ENCODE assay signal across 20 cellular contexts in genomic region chr17:76845524-76845923, GRCh38. TPM values are rescaled to one million over a fixed set of nuclear protein-coding genes. Genes with fewer than 3 reads are reported as not detected.
A peak's percentile ranks its signal among the peaks of the same experiment; 100 is the strongest.
DNase-seq lines count a peak whose midpoint lies in the region; ATAC-seq, FAIRE-seq and TF ChIP-seq lines count a peak whose summit lies in the region.
"Had no signal": no experiment of that assay in that cellular context is flagged by ENCODE, and none has a peak within 500 bp of the region (broad histone marks: within the 10 kb centered on the region; RNA-seq: fewer than 3 reads in every experiment).

No MANE protein-coding gene starts in this region.

- H3K4me1 ChIP-seq in HepG2 (ENCODE audit: insufficient read depth, low read length) (0 out of 2 replicates have a peak, but pooled peaks cover 4% of the 10 kb centered on the region), right lobe of liver (no peaks in the 10 kb centered on the region), PC-3 (ENCODE audit: insufficient read depth, low read length) (peaks cover 11% of the 10 kb centered on the region)
- H3K4me1 ChIP-seq: Peyer's patch had no signal

- TF ChIP-seq RAD21 in HepG2 (CRISPR knock-in tag; IDR thresholded peaks at IDR 0.05) = no peak

- POLR2A ChIA-PET in HepG2 (lab: Yijun Ruan, JAX) (no interaction called here), PC-3 (lab: Charles Lee; ENCODE audit: unreplicated experiment) (no interaction called here), RWPE1 (lab: Yijun Ruan, JAX; ENCODE audit: low non-redundant PET) (no interaction called here)

- intact Hi-C loops in HepG2 (cut with micrococcal nuclease; ENCODE audit: unreplicated experiment) (no loop called here), right lobe of liver (cut with DNase I) (no loop called here), PC-3 (cut with micrococcal nuclease) (no loop called here), posterior vena cava (cut with DNase I) (no loop called here)

- H3K4me2 ChIP-seq in HepG2 (ENCODE audit: low read depth, low read length) = no peak overlapping the region
- no peak overlapping the region for H3K4me2 ChIP-seq in PC-3 (ENCODE audit: low read length)

- no peaks in the 10 kb centered on the region for H3F3A ChIP-seq in PC-3 (ENCODE audit: low read length, unreplicated experiment)

- CTCF ChIA-PET in HepG2 (lab: Yijun Ruan, JAX; ENCODE audit: low intra/inter-chr PET ratio, low total read pairs) = no interaction called here
- CTCF ChIA-PET in PC-3 (lab: Charles Lee) = interaction anchor here (0.6 kb wide), 1 partner anchor 26 kb away, joined by 3 read pairs; no protein-coding TSS in a partner anchor
- CTCF ChIA-PET in RWPE1 (lab: Yijun Ruan, JAX) = no interaction called here

- TF ChIP-seq EP300 in HepG2 (IDR thresholded peaks at IDR 0.05; ENCODE audit: low read depth in 2 of 2, low read length in 2 of 2) (no peak), HepG2 (CRISPR knock-in tag; IDR thresholded peaks at IDR 0.05; ENCODE audit: borderline replicate concordance) (no peak)

- in situ Hi-C loops in HepG2 (cut with HindIII; ENCODE audit: extremely low pct_ligation_motif_present, low pct_unique_long_range_greater_than_20kb) = no loop called here

- peaks cover 5 to 70% of the 10 kb centered on the region in 2 experiments; a peak in 4 of 5 replicates for H3K27me3 ChIP-seq in HepG2 (ENCODE audit: control insufficient read depth in 1 of 2, insufficient read depth in 2 of 2, low read length in 2 of 2)
- H3K27me3 ChIP-seq in right lobe of liver = no peaks in the 10 kb centered on the region
- peaks cover 18% of the 10 kb centered on the region for H3K27me3 ChIP-seq in PC-3 (ENCODE audit: low read length)
- H3K27me3 ChIP-seq: Peyer's patch had no signal

- H2AFZ ChIP-seq in HepG2 (ENCODE audit: low read length) (no peak overlapping the region), PC-3 (ENCODE audit: low read length) (no peak overlapping the region)

- DNase-seq in HepG2 (ENCODE audit: low spot score) = no peak
- no peak for DNase-seq in right lobe of liver
- no peak for DNase-seq in PC-3
- peak; percentile 78 for DNase-seq in fibroblast of pulmonary artery (ENCODE audit: low read depth)
- no peak for DNase-seq in NCI-H446 (lab: John Stamatoyannopoulos, UW)
- no peak for DNase-seq in RWPE1 (ENCODE audit: low spot score)
- no peak for DNase-seq in posterior vena cava (ENCODE audit: low spot score)
- DNase-seq: 8988T, DMS53, NCI-H1092, NCI-H1694, NCI-H446 treated with DMSO at 0.1 percent for 48 hours, NCI-H748 treated with DMSO at 0.1 percent for 48 hours, Peyer's patch, SHP77 had no signal

- BruUV-seq in HepG2 (replicated peaks; lab: Mats Ljungman, UMichigan) (no TSS peak), PC-3 (replicated peaks; lab: Mats Ljungman, UMichigan) (no TSS peak)

- H3K4me3 ChIP-seq in HepG2 (replicated peaks in 1 of 3; ENCODE audit: insufficient read depth in 1 of 3, low read depth in 2 of 3, low read length in 3 of 3) (no peak overlapping the region), right lobe of liver (no peak overlapping the region), PC-3 (ENCODE audit: low read length) (no peak overlapping the region), fibroblast of pulmonary artery (replicated peaks; ENCODE audit: low read depth, low read length) (no peak overlapping the region)
- H3K4me3 ChIP-seq: Peyer's patch had no signal

- no peak for TF ChIP-seq CTCF in HepG2 (CRISPR knock-in tag; IDR thresholded peaks at IDR 0.05)
- TF ChIP-seq CTCF in right lobe of liver (IDR thresholded peaks at IDR 0.05) = no peak
- no peak for TF ChIP-seq CTCF in PC-3 (conservative IDR thresholded peaks at IDR 0.05; ENCODE audit: low read depth, low read length)
- TF ChIP-seq CTCF in fibroblast of pulmonary artery (IDR thresholded peaks at IDR 0.05; ENCODE audit: low read length, missing control alignments) = no peak
- TF ChIP-seq CTCF in RWPE1 (conservative IDR thresholded peaks at IDR 0.05; ENCODE audit: low read depth) = no peak

- H4K20me1 ChIP-seq in HepG2 (ENCODE audit: insufficient read depth, low read length) = no peaks in the 10 kb centered on the region
- no peaks in the 10 kb centered on the region for H4K20me1 ChIP-seq in PC-3 (ENCODE audit: low read length)

- H3K36me3 ChIP-seq in HepG2 (replicated peaks in 1 of 2; ENCODE audit: control insufficient read depth in 1 of 2, insufficient read depth in 2 of 2, low read length in 2 of 2) (no peaks in the 10 kb centered on the region), right lobe of liver (no peaks in the 10 kb centered on the region), PC-3 (ENCODE audit: low read depth, low read length) (no peaks in the 10 kb centered on the region)
- H3K36me3 ChIP-seq: Peyer's patch had no signal

- no peaks in the 10 kb centered on the region for H3K9me2 ChIP-seq in PC-3 (replicated peaks; ENCODE audit: low read length)

- no peak for FAIRE-seq in HepG2 (lab: Jason Lieb, UNC)
- FAIRE-seq: G401.6, GM12892 had no signal

- 6% methylated on average over 2 of the region's 2 CpGs for WGBS in HepG2 (ENCODE audit: low lambda C conversion rate)
- 48% methylated on average over 2 of the region's 2 CpGs for WGBS in right lobe of liver (ENCODE audit: insufficient coverage, low coverage, low lambda C conversion rate, missing lambda C conversion rate)

- H3K9ac ChIP-seq in HepG2 (ENCODE audit: insufficient read depth, low read depth, low read length) (no peak overlapping the region), PC-3 (ENCODE audit: low read length) (no peak overlapping the region)

- TF ChIP-seq POLR2A in HepG2 (IDR thresholded peaks at IDR 0.05; ENCODE audit: insufficient read depth in 1 of 2, low read depth in 2 of 2, low read length in 2 of 2) (no peak), right lobe of liver (IDR thresholded peaks at IDR 0.05) (no peak)

- no peak for ATAC-seq in HepG2
- no peak for ATAC-seq in right lobe of liver
- ATAC-seq in PC-3 = peak; percentile 18; the same call in 1 of the 2 replicates
- no peak for ATAC-seq in GM21825 (IDR thresholded peaks at IDR 0.05; ENCODE audit: unreplicated experiment)

- no peaks in the 10 kb centered on the region for H3K9me3 ChIP-seq in HepG2 (ENCODE audit: low read length)
- no peaks in the 10 kb centered on the region for H3K9me3 ChIP-seq in right lobe of liver
- H3K9me3 ChIP-seq in PC-3 (ENCODE audit: low read length) = no peaks in the 10 kb centered on the region
- H3K9me3 ChIP-seq: Peyer's patch had no signal

- no peaks in the 10 kb centered on the region for H3K79me2 ChIP-seq in HepG2 (ENCODE audit: insufficient read depth, low read length)
- no peaks in the 10 kb centered on the region for H3K79me2 ChIP-seq in PC-3 (ENCODE audit: low read length)

- no peak overlapping the region for H3K27ac ChIP-seq in HepG2 (ENCODE audit: extremely low read length, insufficient read depth, low read length)
- no peak overlapping the region for H3K27ac ChIP-seq in right lobe of liver
- H3K27ac ChIP-seq in PC-3 (ENCODE audit: low read length) = no peak overlapping the region
- no peak overlapping the region for H3K27ac ChIP-seq in RWPE1
- H3K27ac ChIP-seq: Peyer's patch had no signal

TF ChIP-seq in HepG2, 621 proteins besides CTCF, POLR2A, EP300 and RAD21:
- TF ChIP-seq EEA1 (CRISPR knock-in tag; IDR thresholded peaks at IDR 0.05; ENCODE audit: borderline replicate concordance) (no peak), ZNF615 (CRISPR knock-in tag; IDR thresholded peaks at IDR 0.05; ENCODE audit: borderline replicate concordance) (peak; percentile 98; the same call in 1 of the 2 replicates)
- TF ChIP-seq, protein P1, sequence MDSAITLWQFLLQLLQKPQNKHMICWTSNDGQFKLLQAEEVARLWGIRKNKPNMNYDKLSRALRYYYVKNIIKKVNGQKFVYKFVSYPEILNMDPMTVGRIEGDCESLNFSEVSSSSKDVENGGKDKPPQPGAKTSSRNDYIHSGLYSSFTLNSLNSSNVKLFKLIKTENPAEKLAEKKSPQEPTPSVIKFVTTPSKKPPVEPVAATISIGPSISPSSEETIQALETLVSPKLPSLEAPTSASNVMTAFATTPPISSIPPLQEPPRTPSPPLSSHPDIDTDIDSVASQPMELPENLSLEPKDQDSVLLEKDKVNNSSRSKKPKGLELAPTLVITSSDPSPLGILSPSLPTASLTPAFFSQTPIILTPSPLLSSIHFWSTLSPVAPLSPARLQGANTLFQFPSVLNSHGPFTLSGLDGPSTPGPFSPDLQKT (CRISPR knock-in tag; IDR thresholded peaks at IDR 0.05; ENCODE audit: borderline replicate concordance) = no peak

RNA-seq across cellular contexts. Expression of gene MGAT5B, which starts 22.7 kb away (rescaled TPM):
- total RNA-seq in HepG2 (2016; rRNA removed; fragmentation: Illumina TruSeq; extraction: Trizol) = 0.07 and 0.13 TPM in 2 replicates
- total RNA-seq in HepG2 (2016; cell fraction: cytosol; rRNA removed; fragmentation: Illumina TruSeq; extraction: Trizol; ENCODE audit: low read depth) = 0.09 TPM in 1 of 2 replicates, not detected in the other
- 0.28 TPM in 1 of 2 replicates, not detected in the other for total RNA-seq in HepG2 (2016; cell fraction: insoluble cytoplasmic fraction; rRNA removed; fragmentation: Illumina TruSeq; extraction: Trizol)
- 0.10 and 0.22 TPM in 2 replicates for total RNA-seq in HepG2 (2016; cell fraction: membrane; rRNA removed; fragmentation: Illumina TruSeq; extraction: Trizol)
- 0.56 TPM in 1 of 2 replicates, not detected in the other for total RNA-seq in HepG2 (2016; cell fraction: nucleus; rRNA removed; fragmentation: Illumina TruSeq; extraction: Trizol)
- 0.07 and 0.09 TPM in 2 replicates for polyA plus RNA-seq in HepG2 (2011; rRNA removed)
- polyA plus RNA-seq in HepG2 (2011; cell fraction: cytosol; rRNA removed) = 0.05 and 0.08 TPM in 2 replicates
- polyA plus RNA-seq in HepG2 (2011; cell fraction: nucleus; rRNA removed) = 0.26 and 0.59 TPM in 2 replicates
- polyA plus RNA-seq in HepG2 (2012) = 0.12 TPM in 1 of 2 replicates, not detected in the other
- polyA plus RNA-seq in HepG2 (2016; cell fraction: cytosol; fragmentation: Illumina TruSeq; extraction: Trizol; ENCODE audit: low read depth) = 0.10 and 0.23 TPM in 2 replicates
- polyA plus RNA-seq in HepG2 (2016; cell fraction: insoluble cytoplasmic fraction; fragmentation: Illumina TruSeq; extraction: Trizol; ENCODE audit: low read depth) = 0.16 TPM in 1 of 2 replicates, not detected in the other
- 0.22 TPM in 1 of 2 replicates, not detected in the other for polyA plus RNA-seq in HepG2 (2016; cell fraction: membrane; fragmentation: Illumina TruSeq; extraction: Trizol; ENCODE audit: low read depth)
- 0.23 and 0.24 TPM in 2 replicates for polyA plus RNA-seq in HepG2 (2016; cell fraction: nucleus; fragmentation: Illumina TruSeq; extraction: Trizol; ENCODE audit: insufficient read depth, low read depth)
- polyA minus RNA-seq in HepG2 (2011; rRNA and poly(A)+ RNA removed; ENCODE audit: low replicate concordance) = 0.24 and 9.3 TPM in 2 replicates
- not detected in 2 replicates for polyA minus RNA-seq in HepG2 (2011; cell fraction: cytosol; rRNA and poly(A)+ RNA removed)
- 0.12 and 0.13 TPM in 2 replicates for polyA minus RNA-seq in HepG2 (2011; cell fraction: nucleus; rRNA and poly(A)+ RNA removed)
- total RNA-seq in right lobe of liver = under 1 TPM in 1 of 6 experiments, not detected in 5; 0.16 TPM
- total RNA-seq in PC-3 (2014; rRNA removed) = 4.9 and 10.3 TPM in 2 replicates
- total RNA-seq in posterior vena cava = under 1 TPM; 0.19 to 0.88 TPM
- total RNA-seq: HT-29 had no signal
- polyA plus RNA-seq: CD14-positive monocyte had no signal
